25 cellular contexts compared by ENCODE assay signal in the genomic region with DNA sequence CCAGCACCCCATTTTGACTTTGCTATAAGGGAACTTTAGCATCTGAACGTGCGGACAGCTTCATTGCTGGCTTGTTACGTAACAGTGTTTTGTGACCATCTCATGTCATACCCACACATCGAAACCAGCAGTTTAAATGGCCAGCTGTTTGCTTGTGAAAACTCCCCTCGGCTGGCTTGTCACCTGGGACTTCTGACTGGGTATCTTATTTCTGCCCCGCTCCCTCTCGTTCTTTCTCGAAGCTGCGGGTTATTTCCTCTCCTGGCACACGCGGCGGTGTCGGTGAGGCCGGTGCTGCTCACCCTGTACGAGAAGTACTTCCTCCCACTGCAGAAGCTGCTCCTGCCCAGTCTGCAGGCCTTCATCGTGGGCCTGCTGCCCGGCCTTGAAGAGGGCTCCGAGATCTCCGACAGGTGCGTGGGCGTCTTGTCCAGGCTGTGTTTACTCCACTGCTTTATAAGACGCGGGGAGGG. TPM values are rescaled to one million over a fixed set of nuclear protein-coding genes. Genes with fewer than 3 reads are reported as not detected.
DNase-seq lines count a peak whose midpoint lies in the region; ATAC-seq and TF ChIP-seq lines count a peak whose summit lies in the region.
"Had no signal": no experiment of that assay in that cellular context is flagged by ENCODE, and none has a peak within 500 bp of the region (broad histone marks: within the 10 kb centered on the region; RNA-seq: fewer than 3 reads in every experiment).

No MANE protein-coding gene starts in this region.

- peak; percentile 53 for DNase-seq in Right ventricle myocardium superior
- no peak for DNase-seq in heart right ventricle
- DNase-seq in epithelial cell of proximal tubule (ENCODE audit: low read depth), result no peak
- no peak for DNase-seq in GM10266 (ENCODE audit: extremely low spot score)
- DNase-seq in foreskin fibroblast, result no peak
- DNase-seq: activated CD4-positive, alpha-beta T cell treated with anti-CD3 and anti-CD28 coated beads, Interleukin-2, amount 10 ng/mL, durations not matched to agents 7 days and 5 days; activated effector memory CD4-positive, alpha-beta T cell treated with anti-CD3 and anti-CD28 coated beads, Interleukin-2, amount 50 U/mL, for 16 hours; effector CD4-positive, alpha-beta T cell; KBM-7; naive thymus-derived CD8-positive, alpha-beta T cell; NCI-H1436 treated with DMSO at 0.1 percent for 48 hours; NCI-H2081 treated with DMSO at 0.1 percent for 48 hours; NCI-H226; occipital lobe; RPMI8226; stimulated activated naive B cell treated with anti-CD40 and anti-IgM and Interleukin-4, amounts not matched to agents 10 μg/mL and 1 μg/mL and 100 μg/mL, for 72 hours; substantia nigra; T1000 had no signal

- WGBS in heart right ventricle, 2 donors, result 94% methylated on average over 23 of the region's 23 CpGs

- no peak for ATAC-seq in Right ventricle myocardium superior (ENCODE audit: poor library complexity)
- no peak for ATAC-seq in heart right ventricle
- ATAC-seq in GM21529 (IDR thresholded peaks at IDR 0.05; ENCODE audit: unreplicated experiment), result no peak
- ATAC-seq in HG03280 (IDR thresholded peaks at IDR 0.05; ENCODE audit: unreplicated experiment), result no peak
- ATAC-seq: naive thymus-derived CD8-positive, alpha-beta T cell; stimulated activated naive B cell treated with anti-CD40 and anti-IgM and Interleukin-4, amounts not matched to agents 10 μg/mL and 1 μg/mL and 100 μg/mL, for 72 hours had no signal

- intact Hi-C loops in Right ventricle myocardium superior (cut with DNase I) (no loop called here), heart right ventricle (cut with DNase I) (loop anchor here in 2 of 10 donors (10.0 kb wide), 1 partner anchor 55 kb away; no protein-coding TSS in a partner anchor)

- H3K27me3 ChIP-seq in heart right ventricle (no peaks in the 10 kb centered on the region), neutrophil (no peaks in the 10 kb centered on the region)
- H3K27me3 ChIP-seq: BLaER1 treated with 17β-estradiol and CSF1 and Interleukin-3, amounts not matched to agents 10 nM and 100 nM; SJSA1 had no signal

- no peak for TF ChIP-seq CTCF in heart right ventricle (IDR thresholded peaks at IDR 0.05)
- TF ChIP-seq CTCF in epithelial cell of proximal tubule (conservative IDR thresholded peaks at IDR 0.05; ENCODE audit: low read depth, low read length), result no peak
- no peak for TF ChIP-seq CTCF in neutrophil (IDR thresholded peaks at IDR 0.05)
- no peak for TF ChIP-seq CTCF in GM10266 (IDR thresholded peaks at IDR 0.05; ENCODE audit: control insufficient read depth, insufficient read depth, low read depth, missing control alignments)
- TF ChIP-seq CTCF in foreskin fibroblast (IDR thresholded peaks at IDR 0.05; ENCODE audit: low read depth, low read length), result no peak

- H3K36me3 ChIP-seq in heart right ventricle (peaks cover 0 to 36% (median 0%) of the 10 kb centered on the region in 9 donors), neutrophil (peaks cover 14% of the 10 kb centered on the region)
- H3K36me3 ChIP-seq: SJSA1 had no signal

- H3K9me3 ChIP-seq in heart right ventricle, result no peaks in the 10 kb centered on the region
- no peaks in the 10 kb centered on the region for H3K9me3 ChIP-seq in neutrophil
- H3K9me3 ChIP-seq: BLaER1 treated with 17β-estradiol and CSF1 and Interleukin-3, amounts not matched to agents 10 nM and 100 nM; SJSA1 had no signal

- H3K4me1 ChIP-seq in heart right ventricle (peaks cover 0 to 23% (median 0%) of the 10 kb centered on the region in 9 donors), neutrophil (ENCODE audit: control insufficient read depth in 1 of 2, insufficient read depth in 1 of 2, low read depth in 1 of 2, low read length in 1 of 2) (peaks cover 32 to 45% of the 10 kb centered on the region in 2 experiments)

- H3K27ac ChIP-seq in heart right ventricle (no peak overlapping the region), neutrophil (peak overlapping the region; percentile 78)
- H3K27ac ChIP-seq: 22Rv1; BLaER1 treated with 17β-estradiol and CSF1 and Interleukin-3, amounts not matched to agents 10 nM and 100 nM; SJSA1 had no signal

- no peak overlapping the region for H3K4me3 ChIP-seq in heart right ventricle
- H3K4me3 ChIP-seq in epithelial cell of proximal tubule (ENCODE audit: low read depth, low read length), result peak overlapping the region; percentile 4
- peak overlapping the region; percentile 29 to 53 for H3K4me3 ChIP-seq in neutrophil (ENCODE audit: low read depth in 1 of 2, low read length in 1 of 2)
- no peak overlapping the region for H3K4me3 ChIP-seq in foreskin fibroblast (ENCODE audit: low read depth in 1 of 2, low read length in 2 of 2)
- H3K4me3 ChIP-seq: BLaER1 treated with 17β-estradiol and CSF1 and Interleukin-3, amounts not matched to agents 10 nM and 100 nM; lung; SJSA1 had no signal

RNA-seq across cellular contexts. Expression of a gene that starts 43.5 kb away (rescaled TPM):
- total RNA-seq in Right ventricle myocardium superior (14.1 TPM), heart right ventricle (10 to 100 TPM; 11.4 to 21.2 (median 15.2) TPM), epithelial cell of proximal tubule (37.6 and 40.7 TPM in 2 replicates)
- polyA plus RNA-seq in heart right ventricle, result 1 to 10 TPM; 2.3 to 6.4 TPM

Comparison
In these comparisons a context has a peak if more than half of its experiments do, and no peak if none do; other contexts are left out.
1. H3K4me3 ChIP-seq: peak in epithelial cell of proximal tubule (single experiment) and neutrophil (2 of 2); none in heart right ventricle (0 of 10) and foreskin fibroblast (0 of 2).